20 cellular contexts compared by ENCODE assay signal in the genomic region with DNA sequence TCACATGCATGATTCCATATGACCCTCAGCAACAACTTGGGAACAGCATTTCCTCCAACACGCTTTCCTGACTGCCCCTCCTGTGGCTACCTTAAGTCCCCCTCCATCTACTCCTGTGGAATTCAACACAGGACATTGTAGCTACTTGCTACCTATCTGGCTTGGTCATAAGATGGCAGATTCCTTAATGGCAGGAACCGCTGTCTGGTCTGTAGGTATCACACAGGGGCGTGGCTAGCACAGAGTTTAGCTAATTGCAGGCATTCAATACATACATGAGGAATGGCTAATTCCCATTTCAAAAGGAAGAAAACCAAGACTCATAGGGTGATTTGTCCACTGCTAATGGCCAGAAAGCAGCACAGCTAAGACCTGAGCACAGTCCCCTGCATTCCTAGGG. TPM values are rescaled to one million over a fixed set of nuclear protein-coding genes. Genes with fewer than 3 reads are reported as not detected.
"Had no signal": no experiment of that assay in that cellular context is flagged by ENCODE, and none has a peak within 500 bp of the region (broad histone marks: within the 10 kb centered on the region; RNA-seq: fewer than 3 reads in every experiment).

No MANE protein-coding gene starts in this region.

- H3K9me3 Mint-ChIP-seq: IgD-negative memory B cell had no signal

- DNase-seq: KBM-7, NCI-H1092, NCI-H1105 treated with DMSO at 0.1 percent for 48 hours, NCI-H1417 treated with DMSO at 0.1 percent for 48 hours, NCI-H146, NCI-H1694 treated with DMSO at 0.1 percent for 48 hours, NCI-H1930, NCI-H2081, NCI-H2107, NCI-H2227 treated with DMSO at 0.1 percent for 48 hours, NCI-H524, NCI-H526 treated with DMSO at 0.1 percent for 48 hours, NCI-H774, Right ventricle myocardium superior, RPMI8226, SK-N-SH, T-helper 1 cell had no signal

- FAIRE-seq: RCC 7860 had no signal

- H3K27ac ChIP-seq: HL-60 had no signal

- H3K4me3 Mint-ChIP-seq: IgD-negative memory B cell had no signal

- H3K9ac ChIP-seq: SK-N-SH had no signal

- H3K27ac Mint-ChIP-seq: IgD-negative memory B cell had no signal

- H3K4me2 ChIP-seq: SK-N-SH had no signal

- H3K27me3 Mint-ChIP-seq: IgD-negative memory B cell had no signal

- H3K9me3 ChIP-seq: SK-N-SH had no signal

RNA-seq across cellular contexts. Expression of a gene that starts 15.7 kb away (rescaled TPM):
- total RNA-seq: Right ventricle myocardium superior had no signal
- polyA plus RNA-seq: IgD-negative memory B cell had no signal
